ENCODE assay signal across 13 cellular contexts in the genomic region with DNA sequence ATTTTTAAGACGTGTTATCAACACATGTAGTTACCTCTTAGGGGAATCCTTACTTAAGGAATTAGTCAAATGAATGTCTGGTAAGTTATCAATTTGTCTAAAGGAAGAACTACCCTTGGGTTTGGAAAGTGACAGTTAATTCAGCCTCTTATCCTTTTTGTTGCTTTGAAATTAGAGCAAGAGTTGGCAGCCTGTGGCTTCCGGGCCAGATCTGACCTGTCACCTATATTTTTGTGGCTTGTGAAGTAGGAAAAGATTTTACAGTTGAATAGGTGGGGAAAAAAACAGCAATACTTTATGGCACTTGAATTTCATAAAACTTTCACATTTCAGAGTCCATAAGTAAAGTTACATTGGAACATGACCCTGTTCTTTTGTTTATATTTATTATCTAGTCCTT. TPM values are rescaled to one million over a fixed set of nuclear protein-coding genes. Genes with fewer than 3 reads are reported as not detected.
DNase-seq lines count a peak whose midpoint lies in the region; ATAC-seq and TF ChIP-seq lines count a peak whose summit lies in the region.
"Had no signal": no experiment of that assay in that cellular context is flagged by ENCODE, and none has a peak within 500 bp of the region (broad histone marks: within the 10 kb centered on the region; RNA-seq: fewer than 3 reads in every experiment).

No MANE protein-coding gene starts in this region.

- peaks cover 89% of the 10 kb centered on the region for H3K4me1 Mint-ChIP-seq in activated CD4-positive, alpha-beta T cell treated with anti-CD3 and anti-CD28 coated beads for 36 hours
- peaks cover 81% of the 10 kb centered on the region for H3K4me1 Mint-ChIP-seq in activated naive CD8-positive, alpha-beta T cell treated with anti-CD3 and anti-CD28 coated beads, Interleukin-2, amount 10 ng/mL, durations not matched to agents 7 days and 5 days

- H3K27ac ChIP-seq in PC-9 (no peak overlapping the region), coronary artery (no peak overlapping the region)
- H3K27ac ChIP-seq: parathyroid adenoma had no signal

- intact Hi-C loops in activated CD4-positive, alpha-beta T cell treated with anti-CD3 and anti-CD28 coated beads for 36 hours (cut with DNase I, micrococcal nuclease), result loop anchor here (2.0 to 5.0 kb wide), 3 partner anchors 102 to 123 kb away; no protein-coding TSS in a partner anchor
- intact Hi-C loops in PC-9 (cut with micrococcal nuclease; ENCODE audit: unreplicated experiment), result loop anchor here (10.0 kb wide), 1 partner anchor 126 kb away; no protein-coding TSS in a partner anchor
- intact Hi-C loops in mucosa of descending colon (cut with DNase I, micrococcal nuclease), result loop anchor here in 1 of 2 donors (10.0 kb wide), 1 partner anchor 126 kb away; no protein-coding TSS in a partner anchor

- no peaks in the 10 kb centered on the region for H3K9me3 Mint-ChIP-seq in activated CD4-positive, alpha-beta T cell treated with anti-CD3 and anti-CD28 coated beads for 36 hours (ENCODE audit: low read depth)
- H3K9me3 Mint-ChIP-seq in activated naive CD8-positive, alpha-beta T cell treated with anti-CD3 and anti-CD28 coated beads, Interleukin-2, amount 10 ng/mL, durations not matched to agents 7 days and 5 days, result no peaks in the 10 kb centered on the region

- H3K27ac Mint-ChIP-seq in activated CD4-positive, alpha-beta T cell treated with anti-CD3 and anti-CD28 coated beads for 36 hours, result peak overlapping the region; percentile 71
- H3K27ac Mint-ChIP-seq in activated naive CD8-positive, alpha-beta T cell treated with anti-CD3 and anti-CD28 coated beads, Interleukin-2, amount 10 ng/mL, durations not matched to agents 7 days and 5 days, result peak overlapping the region; percentile 49

- no peaks in the 10 kb centered on the region; the same call in 1 of the 2 replicates for H4K20me1 ChIP-seq in PC-9 (ENCODE audit: insufficient read depth)

- ATAC-seq in activated CD4-positive, alpha-beta T cell treated with anti-CD3 and anti-CD28 coated beads for 36 hours, result no peak
- no peak for ATAC-seq in activated naive CD8-positive, alpha-beta T cell treated with anti-CD3 and anti-CD28 coated beads, Interleukin-2, amount 10 ng/mL, durations not matched to agents 7 days and 5 days (ENCODE audit: low read depth)
- ATAC-seq in mucosa of descending colon (peak; percentile 65), GM18870 (IDR thresholded peaks at IDR 0.05; ENCODE audit: unreplicated experiment) (no peak)

- H3K4me3 ChIP-seq in PC-9 (no peak overlapping the region), mucosa of descending colon (no peak overlapping the region), coronary artery (no peak overlapping the region)

- H3K4me1 ChIP-seq in PC-9 (replicated peaks; ENCODE audit: insufficient read depth) (peaks cover 33% of the 10 kb centered on the region), mucosa of descending colon (ENCODE audit: low read depth) (peaks cover 57% of the 10 kb centered on the region)

- no TSS peak for BruUV-seq in PC-9 (replicated peaks; lab: Mats Ljungman, UMichigan)

- POLR2A ChIA-PET in activated CD4-positive, alpha-beta T cell treated with anti-CD3 and anti-CD28 coated beads for 36 hours (lab: Charles Lee), result interaction anchor here (0.7 kb wide), 1 partner anchor 22 kb away, joined by 9 read pairs; no protein-coding TSS in a partner anchor
- POLR2A ChIA-PET in PC-9 (lab: Charles Lee; ENCODE audit: unreplicated experiment), result no interaction called here
- POLR2A ChIA-PET in activated naive CD8-positive, alpha-beta T cell treated with anti-CD3 and anti-CD28 coated beads, Interleukin-2, amount 10 ng/mL, durations not matched to agents 7 days and 5 days (lab: Charles Lee), result interaction anchor here (1.3 to 2.6 kb wide), 2 partner anchors 130 to 142 kb away, joined by 3 to 10 read pairs; no protein-coding TSS in a partner anchor

- H2AFZ ChIP-seq in PC-9, result no peak overlapping the region
- H2AFZ ChIP-seq: parathyroid adenoma had no signal

- H3K36me3 Mint-ChIP-seq in activated CD4-positive, alpha-beta T cell treated with anti-CD3 and anti-CD28 coated beads for 36 hours (ENCODE audit: low read depth), result peaks cover 84% of the 10 kb centered on the region
- peaks cover 43% of the 10 kb centered on the region for H3K36me3 Mint-ChIP-seq in activated naive CD8-positive, alpha-beta T cell treated with anti-CD3 and anti-CD28 coated beads, Interleukin-2, amount 10 ng/mL, durations not matched to agents 7 days and 5 days

- DNase-seq in activated CD4-positive, alpha-beta T cell treated with anti-CD3 and anti-CD28 coated beads for 36 hours, result peak; percentile 46
- DNase-seq in activated CD4-positive, alpha-beta T cell treated with anti-CD3 and anti-CD28 coated beads, Interleukin-2, amount 50 U/mL, for 4 hours, result no peak
- DNase-seq in PC-9 (no peak), mucosa of descending colon (peak in 2 of 3 donors; percentile 65 to 78), epidermal melanocyte (ENCODE audit: insufficient read length, low spot score) (no peak), coronary artery (ENCODE audit: low spot score) (no peak)
- no peak for DNase-seq in activated naive CD8-positive, alpha-beta T cell treated with anti-CD3 and anti-CD28 coated beads, Interleukin-2, amount 10 ng/mL, durations not matched to agents 7 days and 5 days
- DNase-seq: Caco-2, mammary epithelial cell, MV-4-11, OCI-M1 had no signal

- CTCF ChIA-PET in activated CD4-positive, alpha-beta T cell treated with anti-CD3 and anti-CD28 coated beads for 36 hours (lab: Charles Lee), result interaction anchor here (1.2 kb wide), 1 partner anchor 13 kb away, joined by 9 read pairs; no protein-coding TSS in a partner anchor
- CTCF ChIA-PET in PC-9 (lab: Charles Lee), result no interaction called here

- peak overlapping the region; percentile 42 for H3K4me2 ChIP-seq in PC-9

- H3K79me2 ChIP-seq in PC-9 (ENCODE audit: low read depth), result peaks cover 96% of the 10 kb centered on the region

- TF ChIP-seq CTCF in PC-9 (conservative IDR thresholded peaks at IDR 0.05), result no peak
- no peak for TF ChIP-seq CTCF in mucosa of descending colon (IDR thresholded peaks at IDR 0.05)
- no peak for TF ChIP-seq CTCF in coronary artery (IDR thresholded peaks at IDR 0.05)

- peak overlapping the region; percentile 13 for H3K4me3 Mint-ChIP-seq in activated CD4-positive, alpha-beta T cell treated with anti-CD3 and anti-CD28 coated beads for 36 hours
- H3K4me3 Mint-ChIP-seq in activated naive CD8-positive, alpha-beta T cell treated with anti-CD3 and anti-CD28 coated beads, Interleukin-2, amount 10 ng/mL, durations not matched to agents 7 days and 5 days, result peak overlapping the region; percentile 61

- peaks cover 3% of the 10 kb centered on the region; the same call in 1 of the 2 replicates for H3K36me3 ChIP-seq in PC-9 (ENCODE audit: low read depth)
- no peaks in the 10 kb centered on the region for H3K36me3 ChIP-seq in mucosa of descending colon (ENCODE audit: low read depth)

- no peaks in the 10 kb centered on the region for H3K27me3 Mint-ChIP-seq in activated CD4-positive, alpha-beta T cell treated with anti-CD3 and anti-CD28 coated beads for 36 hours
- no peaks in the 10 kb centered on the region for H3K27me3 Mint-ChIP-seq in activated naive CD8-positive, alpha-beta T cell treated with anti-CD3 and anti-CD28 coated beads, Interleukin-2, amount 10 ng/mL, durations not matched to agents 7 days and 5 days

- no peaks in the 10 kb centered on the region for H3K27me3 ChIP-seq in PC-9 (ENCODE audit: insufficient read depth, low read depth)

- H3F3A ChIP-seq in PC-9 (ENCODE audit: insufficient read depth, low read depth), result no peaks in the 10 kb centered on the region

- H3K9me2 ChIP-seq in PC-9 (ENCODE audit: insufficient read depth), result no peaks in the 10 kb centered on the region

- H3K9me3 ChIP-seq in PC-9 (ENCODE audit: insufficient read depth, low read depth), result no peaks in the 10 kb centered on the region
- H3K9me3 ChIP-seq in mucosa of descending colon, result no peaks in the 10 kb centered on the region
- H3K9me3 ChIP-seq: Caco-2 had no signal

RNA-seq across cellular contexts. Expression of gene MRPS6, which starts 5.5 kb away (rescaled TPM):
- total RNA-seq in activated CD4-positive, alpha-beta T cell treated with anti-CD3 and anti-CD28 coated beads for 36 hours, result 100 to 1,000 TPM; 102 to 117 TPM
- total RNA-seq in PC-9 (2021), result 40.4 and 41.0 TPM in 2 replicates
- 10 to 100 TPM; 75.7 to 77.2 TPM for total RNA-seq in activated naive CD8-positive, alpha-beta T cell treated with anti-CD3 and anti-CD28 coated beads, Interleukin-2, amount 10 ng/mL, durations not matched to agents 7 days and 5 days
- total RNA-seq in mucosa of descending colon, result 100 to 1,000 TPM in 1 of 3 donors, 10 to 100 TPM in 2; 38.7 to 102 (median 42.6) TPM

RNA-seq across cellular contexts. Expression of gene SLC5A3, which starts 5.5 kb away (rescaled TPM):
- total RNA-seq in activated CD4-positive, alpha-beta T cell treated with anti-CD3 and anti-CD28 coated beads for 36 hours, result 10 to 100 TPM; 18.2 to 22.9 TPM
- total RNA-seq in PC-9 (2021) (7.0 and 8.8 TPM in 2 replicates), mucosa of descending colon (10 to 100 TPM; 16.5 to 39.3 (median 19.9) TPM)
- total RNA-seq in activated naive CD8-positive, alpha-beta T cell treated with anti-CD3 and anti-CD28 coated beads, Interleukin-2, amount 10 ng/mL, durations not matched to agents 7 days and 5 days, result 10 to 100 TPM; 22.3 to 23.7 TPM

Comparison
In these comparisons a context has a peak if more than half of its experiments do, and no peak if none do; other contexts are left out.
1. DNase-seq: peak in activated CD4-positive, alpha-beta T cell treated with anti-CD3 and anti-CD28 coated beads for 36 hours (single experiment) and mucosa of descending colon (2 of 3); none in activated CD4-positive, alpha-beta T cell treated with anti-CD3 and anti-CD28 coated beads, Interleukin-2, amount 50 U/mL, for 4 hours (0 of 2), PC-9 (0 of 2), activated naive CD8-positive, alpha-beta T cell treated with anti-CD3 and anti-CD28 coated beads, Interleukin-2, amount 10 ng/mL, durations not matched to agents 7 days and 5 days (single experiment), epidermal melanocyte (single experiment) and coronary artery (single experiment).